Comparison of ENCODE assay signal across 9 cellular contexts in genomic region chr1:202576816-202577215, GRCh38.
DNase-seq lines count a peak whose midpoint lies in the region; ATAC-seq and TF ChIP-seq lines count a peak whose summit lies in the region.
"Had no signal": no experiment of that assay in that cellular context is flagged by ENCODE, and none has a peak within 500 bp of the region (broad histone marks: within the 10 kb centered on the region; RNA-seq: fewer than 3 reads in every experiment).

No MANE protein-coding gene starts in this region.

- no peak overlapping the region for H3K4me3 Mint-ChIP-seq in activated CD4-positive, alpha-beta T cell treated with anti-CD3 and anti-CD28 coated beads, Interleukin-2, amount 10 ng/mL, durations not matched to agents 24 days and 14 days
- H3K4me3 Mint-ChIP-seq: stimulated activated naive CD8-positive, alpha-beta T cell treated with anti-CD3 and anti-CD28 coated beads, Interleukin-15, amount 100 ng/mL, for 72 hours had no signal

- H3K36me3 ChIP-seq in HUES48 (ENCODE audit: control insufficient read depth, insufficient read depth, low read length) = no peaks in the 10 kb centered on the region
- peaks cover 0 to 6% of the 10 kb centered on the region in 2 donors for H3K36me3 ChIP-seq in thyroid gland

- H3K27ac Mint-ChIP-seq in activated CD4-positive, alpha-beta T cell treated with anti-CD3 and anti-CD28 coated beads, Interleukin-2, amount 10 ng/mL, durations not matched to agents 24 days and 14 days = no peak overlapping the region
- H3K27ac Mint-ChIP-seq: stimulated activated naive CD8-positive, alpha-beta T cell treated with anti-CD3 and anti-CD28 coated beads, Interleukin-15, amount 100 ng/mL, for 72 hours had no signal

- H3K27me3 ChIP-seq in HUES48 (ENCODE audit: control insufficient read depth, insufficient read depth, low read length) = no peaks in the 10 kb centered on the region
- H3K27me3 ChIP-seq in thyroid gland = no peaks in the 10 kb centered on the region

- ATAC-seq in GM21737 (IDR thresholded peaks at IDR 0.05; ENCODE audit: unreplicated experiment) = no peak
- ATAC-seq: stimulated activated naive CD8-positive, alpha-beta T cell treated with anti-CD3 and anti-CD28 coated beads, Interleukin-15, amount 100 ng/mL, for 72 hours had no signal

- WGBS in thyroid gland, 2 donors = 88 to 94% methylated on average over 1 of the region's 1 CpG

- no peaks in the 10 kb centered on the region for H3K9me3 Mint-ChIP-seq in activated CD4-positive, alpha-beta T cell treated with anti-CD3 and anti-CD28 coated beads, Interleukin-2, amount 10 ng/mL, durations not matched to agents 24 days and 14 days
- H3K9me3 Mint-ChIP-seq: stimulated activated naive CD8-positive, alpha-beta T cell treated with anti-CD3 and anti-CD28 coated beads, Interleukin-15, amount 100 ng/mL, for 72 hours had no signal

- no peaks in the 10 kb centered on the region for H3K27me3 Mint-ChIP-seq in activated CD4-positive, alpha-beta T cell treated with anti-CD3 and anti-CD28 coated beads, Interleukin-2, amount 10 ng/mL, durations not matched to agents 24 days and 14 days
- H3K27me3 Mint-ChIP-seq: stimulated activated naive CD8-positive, alpha-beta T cell treated with anti-CD3 and anti-CD28 coated beads, Interleukin-15, amount 100 ng/mL, for 72 hours had no signal

- H3K9me3 ChIP-seq in HUES48 (ENCODE audit: control insufficient read depth, insufficient read depth, low read length) (no peaks in the 10 kb centered on the region), thyroid gland (no peaks in the 10 kb centered on the region)

- TF ChIP-seq POLR2A in thyroid gland (IDR thresholded peaks at IDR 0.05) = no peak

- no peak overlapping the region for H3K9ac ChIP-seq in HUES48 (ENCODE audit: low read depth, low read length)

- no peak overlapping the region for H3K4me3 ChIP-seq in HUES48 (ENCODE audit: low read depth, low read length)
- H3K4me3 ChIP-seq in astrocyte of the spinal cord (ENCODE audit: low read depth, low read length) = no peak overlapping the region
- H3K4me3 ChIP-seq in thyroid gland (replicated peaks in 1 of 3) = no peak overlapping the region

- intact Hi-C loops in thyroid gland (cut with DNase I) = loop anchor here (10.0 kb wide), 1 partner anchor 72 kb away; no protein-coding TSS in a partner anchor
- intact Hi-C loops in activated CD4-positive, alpha-beta T cell treated with anti-CD3 and anti-CD28 coated beads, Interleukin-2, amount 10 ng/mL, durations not matched to agents 24 days and 14 days (cut with micrococcal nuclease) = no loop called here

- in situ Hi-C loops in astrocyte of the spinal cord (cut with HindIII; ENCODE audit: low sequenced_read_pairs) = no loop called here

- H3K4me1 ChIP-seq in HUES48 (ENCODE audit: control insufficient read depth, insufficient read depth, low read length) (peaks cover 45% of the 10 kb centered on the region), thyroid gland (peaks cover 5 to 27% of the 10 kb centered on the region in 2 donors)

- H3K4me1 Mint-ChIP-seq in activated CD4-positive, alpha-beta T cell treated with anti-CD3 and anti-CD28 coated beads, Interleukin-2, amount 10 ng/mL, durations not matched to agents 24 days and 14 days = no peaks in the 10 kb centered on the region
- H3K4me1 Mint-ChIP-seq: stimulated activated naive CD8-positive, alpha-beta T cell treated with anti-CD3 and anti-CD28 coated beads, Interleukin-15, amount 100 ng/mL, for 72 hours had no signal

- H3K27ac ChIP-seq in HUES48 (ENCODE audit: low read depth, low read length) = peak overlapping the region; percentile 73
- H3K27ac ChIP-seq in thyroid gland = peak overlapping the region in 2 of 3 donors; percentile 19 to 42

- TF ChIP-seq CTCF in astrocyte of the spinal cord (IDR thresholded peaks at IDR 0.05; ENCODE audit: low read depth, low read length) (no peak), thyroid gland (IDR thresholded peaks at IDR 0.05) (no peak)

- no peaks in the 10 kb centered on the region for H3K36me3 Mint-ChIP-seq in activated CD4-positive, alpha-beta T cell treated with anti-CD3 and anti-CD28 coated beads, Interleukin-2, amount 10 ng/mL, durations not matched to agents 24 days and 14 days (ENCODE audit: low read depth)

- DNase-seq in astrocyte of the spinal cord (ENCODE audit: low read depth, low spot score) = peak; percentile 71
- DNase-seq in iris pigment epithelial cell (ENCODE audit: low read depth) = peak; percentile 93
- no peak for DNase-seq in thyroid gland
- no peak for DNase-seq in NCI-H2107 (lab: John Stamatoyannopoulos, UW)
- DNase-seq in activated CD4-positive, alpha-beta T cell treated with anti-CD3 and anti-CD28 coated beads, Interleukin-2, amount 10 ng/mL, durations not matched to agents 24 days and 14 days = no peak
- no peak for DNase-seq in NCI-H2227 treated with DMSO at 0.1 percent for 48 hours (lab: John Stamatoyannopoulos, UW)
- DNase-seq: stimulated activated naive CD8-positive, alpha-beta T cell treated with anti-CD3 and anti-CD28 coated beads, Interleukin-15, amount 100 ng/mL, for 72 hours had no signal

Comparison
In these comparisons a context has a peak if more than half of its experiments do, and no peak if none do; other contexts are left out.
1. DNase-seq: peak in astrocyte of the spinal cord (single experiment) and iris pigment epithelial cell (single experiment); none in thyroid gland (0 of 2), NCI-H2107 (single experiment), activated CD4-positive, alpha-beta T cell treated with anti-CD3 and anti-CD28 coated beads, Interleukin-2, amount 10 ng/mL, durations not matched to agents 24 days and 14 days (single experiment) and NCI-H2227 treated with DMSO at 0.1 percent for 48 hours (single experiment).